In the genomic region with DNA sequence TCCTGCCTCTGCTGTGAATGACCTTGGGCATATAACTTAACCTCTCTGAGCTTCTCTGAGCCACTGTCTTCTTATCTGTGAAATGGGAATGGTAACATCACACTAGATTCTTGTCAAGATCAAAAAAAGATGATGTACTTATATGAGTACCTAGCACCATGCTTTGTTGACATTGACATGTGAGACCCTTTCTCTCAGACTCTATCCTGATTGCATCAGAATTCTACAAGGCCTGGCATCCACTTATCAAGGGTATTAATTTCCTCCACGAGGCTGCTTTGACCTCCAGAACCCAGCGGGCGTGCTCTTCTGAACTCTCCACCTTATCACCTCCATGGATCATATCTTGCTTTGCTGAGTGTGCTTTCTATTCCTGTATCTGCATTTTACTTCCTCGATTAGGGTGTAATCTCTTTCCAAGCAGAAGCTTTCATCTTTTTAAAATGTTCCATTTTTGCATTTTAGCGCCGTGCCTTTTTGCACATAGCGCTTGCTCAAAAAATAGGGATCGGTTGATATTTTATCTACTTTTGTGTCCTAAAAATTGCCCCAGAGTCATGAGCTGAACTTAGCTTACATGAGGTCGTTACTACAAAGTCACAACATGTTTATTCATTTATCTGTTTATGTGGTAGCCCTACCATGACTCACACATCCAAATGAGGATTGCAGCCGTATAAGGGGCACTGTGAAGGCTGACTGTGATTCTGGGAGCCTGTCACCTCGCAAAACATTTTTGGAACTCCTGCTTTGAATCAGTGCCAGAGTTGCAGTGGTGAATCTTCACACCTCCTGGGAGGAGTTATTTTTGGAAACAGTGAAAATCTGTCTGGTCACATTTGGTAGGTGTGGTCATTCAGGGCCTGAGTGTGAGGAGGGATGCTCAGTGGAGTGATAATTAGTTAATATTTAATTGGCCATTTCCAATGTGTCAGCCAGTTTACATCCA, we compare ENCODE assay signal across 8 cellular contexts.
A peak's percentile ranks its signal among the peaks of the same experiment; 100 is the strongest.
DNase-seq lines count a peak whose midpoint lies in the region; ATAC-seq and TF ChIP-seq lines count a peak whose summit lies in the region.

No MANE protein-coding gene starts in this region.

- ATAC-seq in GM18502 (IDR thresholded peaks at IDR 0.05; ENCODE audit: poor library complexity, unreplicated experiment) = peak; percentile 31
- ATAC-seq in HG02938 (IDR thresholded peaks at IDR 0.05; ENCODE audit: unreplicated experiment) = peak; percentile 28
- no peak for ATAC-seq in naive thymus-derived CD8-positive, alpha-beta T cell

- no peaks in the 10 kb centered on the region for H3K9me3 ChIP-seq in WERI-Rb-1 (ENCODE audit: severe bottlenecking)

- H3K27me3 Mint-ChIP-seq in naive thymus-derived CD8-positive, alpha-beta T cell = no peaks in the 10 kb centered on the region

- peak overlapping the region in 2 of 10 donors; percentile 7 to 28 for H3K4me3 Mint-ChIP-seq in naive thymus-derived CD8-positive, alpha-beta T cell

- DNase-seq in naive thymus-derived CD8-positive, alpha-beta T cell = no peak
- no peak for DNase-seq in GOT3 (lab: John Stamatoyannopoulos, UW)
- no peak for DNase-seq in NCI-H510A (lab: John Stamatoyannopoulos, UW)
- DNase-seq in WERI-Rb-1 = no peak
- no peak for DNase-seq in D341Med (ENCODE audit: low spot score)

- no peaks in the 10 kb centered on the region for H3K36me3 Mint-ChIP-seq in naive thymus-derived CD8-positive, alpha-beta T cell

- no peak overlapping the region for H3K4me3 ChIP-seq in WERI-Rb-1 (ENCODE audit: low read depth, low read length)

- H3K27ac Mint-ChIP-seq in naive thymus-derived CD8-positive, alpha-beta T cell = peak overlapping the region in 6 of 10 donors; percentile 17 to 66 (median 34)

- no peaks in the 10 kb centered on the region for H3K36me3 ChIP-seq in WERI-Rb-1

- H3K4me1 Mint-ChIP-seq in naive thymus-derived CD8-positive, alpha-beta T cell = peaks cover 33 to 60% (median 57%) of the 10 kb centered on the region in 4 donors

- no peak for TF ChIP-seq CTCF in WERI-Rb-1 (IDR thresholded peaks at IDR 0.05; ENCODE audit: low read depth, low read length)

- POLR2A ChIA-PET in naive thymus-derived CD8-positive, alpha-beta T cell (lab: Charles Lee) = interaction anchor here (0.8 to 1.4 kb wide), 2 partner anchors 63 to 119 kb away, joined by 3 read pairs; a partner anchor contains a TSS

- no peaks in the 10 kb centered on the region for H3K9me3 Mint-ChIP-seq in naive thymus-derived CD8-positive, alpha-beta T cell

- H3K27me3 ChIP-seq in WERI-Rb-1 (ENCODE audit: insufficient read depth, low read depth, severe bottlenecking) = no peaks in the 10 kb centered on the region

- H3K27ac ChIP-seq in angular gyrus (ENCODE audit: low read depth, low read length) (peak overlapping the region; percentile 67), WERI-Rb-1 (no peak overlapping the region)

Comparison
In these comparisons a context has a peak if more than half of its experiments do, and no peak if none do; other contexts are left out.
1. ATAC-seq: peak in GM18502 (single experiment) and HG02938 (single experiment); none in naive thymus-derived CD8-positive, alpha-beta T cell (0 of 2).